10 cellular contexts compared by ENCODE assay signal in genomic region chr16:68790130-68790761, GRCh38. TPM values are rescaled to one million over a fixed set of nuclear protein-coding genes. Genes with fewer than 3 reads are reported as not detected.
DNase-seq lines count a peak whose midpoint lies in the region; ATAC-seq, FAIRE-seq and TF ChIP-seq lines count a peak whose summit lies in the region.
"Had no signal": no experiment of that assay in that cellular context is flagged by ENCODE, and none has a peak within 500 bp of the region (broad histone marks: within the 10 kb centered on the region; RNA-seq: fewer than 3 reads in every experiment).

No MANE protein-coding gene starts in this region.

- DNase-seq in HTR-8/SVneo (ENCODE audit: insufficient read length, low spot score) (peak; percentile 78), astrocyte of the spinal cord (ENCODE audit: low read depth, low spot score) (peak; percentile 88), kidney tubule cell (ENCODE audit: low spot score) (peak; percentile 93), tibial nerve (ENCODE audit: low spot score in 2 of 2) (peak in 1 of 2 donors; percentile 43), posterior vena cava (ENCODE audit: low spot score) (no peak)
- no peak for DNase-seq in CD4-positive, alpha-beta memory T cell
- DNase-seq: activated CD8-positive, alpha-beta T cell treated with anti-CD3 and anti-CD28 coated beads, Interleukin-2, amount 10 ng/mL, durations not matched to agents 7 days and 5 days; gastrocnemius medialis; Kasumi-1 had no signal

- peak overlapping the region in 3 of 4 donors; percentile 25 to 73 (median 71) for H3K27ac ChIP-seq in tibial nerve
- no peak overlapping the region for H3K27ac ChIP-seq in CD4-positive, alpha-beta memory T cell (ENCODE audit: low read depth, low read length)
- H3K27ac ChIP-seq: gastrocnemius medialis had no signal

- peak in 1 of 2 donors; percentile 47 for TF ChIP-seq EP300 in tibial nerve (IDR thresholded peaks at IDR 0.05)

- no peaks in the 10 kb centered on the region for H3K27me3 ChIP-seq in tibial nerve
- H3K27me3 ChIP-seq in CD4-positive, alpha-beta memory T cell (ENCODE audit: insufficient read depth, low read length) = no peaks in the 10 kb centered on the region
- H3K27me3 ChIP-seq: gastrocnemius medialis had no signal

- CTCF ChIA-PET in CD4-positive, alpha-beta memory T cell (lab: Charles Lee; ENCODE audit: partially characterized antibody) = no interaction called here

- TF ChIP-seq POLR2A in tibial nerve (IDR thresholded peaks at IDR 0.05) = no peak

- in situ Hi-C loops in astrocyte of the spinal cord (cut with HindIII; ENCODE audit: low sequenced_read_pairs) = no loop called here

- H3K36me3 Mint-ChIP-seq in CD4-positive, alpha-beta memory T cell = no peaks in the 10 kb centered on the region

- no peaks in the 10 kb centered on the region for H3K9me3 Mint-ChIP-seq in CD4-positive, alpha-beta memory T cell

- WGBS in tibial nerve, 2 donors = 45 to 46% methylated on average over 9 of the region's 9 CpGs

- TF ChIP-seq CTCF in astrocyte of the spinal cord (IDR thresholded peaks at IDR 0.05; ENCODE audit: low read depth, low read length) (no peak), tibial nerve (IDR thresholded peaks at IDR 0.05) (no peak)

- H3K4me3 Mint-ChIP-seq in CD4-positive, alpha-beta memory T cell = no peak overlapping the region
- H3K4me3 Mint-ChIP-seq: activated CD8-positive, alpha-beta T cell treated with anti-CD3 and anti-CD28 coated beads, Interleukin-2, amount 10 ng/mL, durations not matched to agents 7 days and 5 days had no signal

- H3K27ac Mint-ChIP-seq in CD4-positive, alpha-beta memory T cell = no peak overlapping the region
- H3K27ac Mint-ChIP-seq: activated CD8-positive, alpha-beta T cell treated with anti-CD3 and anti-CD28 coated beads, Interleukin-2, amount 10 ng/mL, durations not matched to agents 7 days and 5 days had no signal

- ATAC-seq in GM18873 (IDR thresholded peaks at IDR 0.05; ENCODE audit: low FRiP score, unreplicated experiment) = no peak
- ATAC-seq: activated CD8-positive, alpha-beta T cell treated with anti-CD3 and anti-CD28 coated beads, Interleukin-2, amount 10 ng/mL, durations not matched to agents 7 days and 5 days; gastrocnemius medialis had no signal

- H3K36me3 ChIP-seq in tibial nerve = no peaks in the 10 kb centered on the region
- no peaks in the 10 kb centered on the region for H3K36me3 ChIP-seq in CD4-positive, alpha-beta memory T cell (ENCODE audit: insufficient read depth, low read length)
- H3K36me3 ChIP-seq: gastrocnemius medialis had no signal

- peaks cover 0 to 24% (median 3%) of the 10 kb centered on the region in 4 donors for H3K4me1 ChIP-seq in tibial nerve
- H3K4me1 ChIP-seq in CD4-positive, alpha-beta memory T cell (ENCODE audit: insufficient read depth, low read length) = no peaks in the 10 kb centered on the region
- H3K4me1 ChIP-seq: gastrocnemius medialis had no signal

- no peaks in the 10 kb centered on the region for H3K27me3 Mint-ChIP-seq in CD4-positive, alpha-beta memory T cell

- no peak overlapping the region for H3K4me3 ChIP-seq in astrocyte of the spinal cord (ENCODE audit: low read depth, low read length)
- no peak overlapping the region for H3K4me3 ChIP-seq in tibial nerve
- H3K4me3 ChIP-seq in CD4-positive, alpha-beta memory T cell (ENCODE audit: low read length in 2 of 2) = no peak overlapping the region
- H3K4me3 ChIP-seq: gastrocnemius medialis had no signal

- no peaks in the 10 kb centered on the region for H3K4me1 Mint-ChIP-seq in CD4-positive, alpha-beta memory T cell

- intact Hi-C loops in posterior vena cava (cut with DNase I) = no loop called here
- intact Hi-C loops in CD4-positive, alpha-beta memory T cell (cut with micrococcal nuclease) = no loop called here

- POLR2A ChIA-PET in CD4-positive, alpha-beta memory T cell (lab: Charles Lee; ENCODE audit: partially characterized antibody) = no interaction called here

- peak; percentile 83 for FAIRE-seq in HTR-8/SVneo (lab: Jason Lieb, UNC)

- H3K9me3 ChIP-seq in tibial nerve = no peaks in the 10 kb centered on the region
- H3K9me3 ChIP-seq in CD4-positive, alpha-beta memory T cell (ENCODE audit: control insufficient read depth in 1 of 2, low read length in 2 of 2) = no peaks in the 10 kb centered on the region
- H3K9me3 ChIP-seq: gastrocnemius medialis had no signal

RNA-seq across cellular contexts. Expression of gene TANGO6, which starts 53.1 kb away (rescaled TPM):
- 10 to 100 TPM; 18.4 to 36.0 (median 23.3) TPM for total RNA-seq in tibial nerve
- total RNA-seq in posterior vena cava = 10 to 100 TPM; 16.9 to 22.2 TPM
- total RNA-seq in CD4-positive, alpha-beta memory T cell = 10 to 100 TPM; 35.5 to 38.1 TPM
- 10 to 100 TPM; 12.2 to 16.6 TPM for polyA plus RNA-seq in CD4-positive, alpha-beta memory T cell

RNA-seq across cellular contexts. Expression of gene CDH1, which starts 53.2 kb away (rescaled TPM):
- total RNA-seq in tibial nerve (10 to 100 TPM; 17.9 to 32.9 (median 20.2) TPM), posterior vena cava (not detected)
- total RNA-seq in CD4-positive, alpha-beta memory T cell = under 1 TPM; 0.20 to 0.55 TPM
- polyA plus RNA-seq in CD4-positive, alpha-beta memory T cell = under 1 TPM in 1 of 2 donors, not detected in 1; 0.17 TPM
- total RNA-seq: activated CD8-positive, alpha-beta T cell treated with anti-CD3 and anti-CD28 coated beads, Interleukin-2, amount 10 ng/mL, durations not matched to agents 7 days and 5 days had no signal

Comparison
In these comparisons a context has a peak if more than half of its experiments do, and no peak if none do; other contexts are left out.
1. DNase-seq: peak in HTR-8/SVneo (single experiment), astrocyte of the spinal cord (single experiment) and kidney tubule cell (single experiment); none in posterior vena cava (single experiment) and CD4-positive, alpha-beta memory T cell (0 of 5).
2. RNA of gene CDH1, which starts 53.2 kb away (total RNA-seq): 17.9 to 32.9 TPM in tibial nerve; 0.20 to 0.55 TPM in CD4-positive, alpha-beta memory T cell and not detected in posterior vena cava; every median in the first group is over 10 times any median in the second.